Comparison of ENCODE assay signal across 13 cellular contexts in genomic region chr15:38460543-38460942, GRCh38.
"Had no signal": no experiment of that assay in that cellular context is flagged by ENCODE, and none has a peak within 500 bp of the region (broad histone marks: within the 10 kb centered on the region; RNA-seq: fewer than 3 reads in every experiment).

No MANE protein-coding gene starts in this region.

- ATAC-seq: heart left ventricle, WTC11 had no signal

- H3K27ac Mint-ChIP-seq: activated CD4-positive, alpha-beta memory T cell treated with anti-CD3 and anti-CD28 coated beads, Interleukin-2, amount 10 ng/mL, durations not matched to agents 7 days and 5 days; mesothelial cell of epicardium had no signal

- H3K4me3 ChIP-seq: heart left ventricle, lung, pancreas, sigmoid colon had no signal

- H3K27ac ChIP-seq: heart left ventricle, pancreas, sigmoid colon had no signal

- H3K4me3 Mint-ChIP-seq: activated CD4-positive, alpha-beta memory T cell treated with anti-CD3 and anti-CD28 coated beads, Interleukin-2, amount 10 ng/mL, durations not matched to agents 7 days and 5 days; mesothelial cell of epicardium; WTC11 had no signal

- H3K27me3 ChIP-seq: heart left ventricle, pancreas, sigmoid colon had no signal

- H3K36me3 ChIP-seq: pancreas, sigmoid colon had no signal

- H3K36me3 Mint-ChIP-seq: WTC11 had no signal

- H3K9me3 ChIP-seq: heart left ventricle, pancreas, sigmoid colon had no signal

- H3K27me3 Mint-ChIP-seq: activated CD4-positive, alpha-beta memory T cell treated with anti-CD3 and anti-CD28 coated beads, Interleukin-2, amount 10 ng/mL, durations not matched to agents 7 days and 5 days had no signal

- H3K9me3 Mint-ChIP-seq: activated CD4-positive, alpha-beta memory T cell treated with anti-CD3 and anti-CD28 coated beads, Interleukin-2, amount 10 ng/mL, durations not matched to agents 7 days and 5 days; mesothelial cell of epicardium; WTC11 had no signal

- DNase-seq: activated CD4-positive, alpha-beta memory T cell treated with anti-CD3 and anti-CD28 coated beads, Interleukin-2, amount 10 ng/mL, durations not matched to agents 7 days and 5 days; activated CD4-positive, alpha-beta T cell treated with anti-CD3 and anti-CD28 coated beads for 4 hours; anterior cingulate cortex; cerebellar nuclear complex; effector CD8-positive, alpha-beta T cell; foreskin melanocyte; heart left ventricle; pancreas; sigmoid colon; stimulated activated CD4-positive, alpha-beta T cell treated with anti-CD3 and anti-CD28 coated beads, Interleukin-1b, Interleukin-23, amount 100 ng/mL, for 48 hours had no signal
